In genomic region chr3:87413821-87414220, GRCh38 we compare ENCODE assay signal across 29 cellular contexts.
DNase-seq lines count a peak whose midpoint lies in the region; ATAC-seq, FAIRE-seq and TF ChIP-seq lines count a peak whose summit lies in the region.
"Had no signal": no experiment of that assay in that cellular context is flagged by ENCODE, and none has a peak within 500 bp of the region (broad histone marks: within the 10 kb centered on the region; RNA-seq: fewer than 3 reads in every experiment).

No MANE protein-coding gene starts in this region.

- FAIRE-seq in astrocyte (lab: Jason Lieb, UNC) = no peak
- FAIRE-seq: D721Med, GM12878, H1, HTR-8/SVneo, K562 had no signal

- no peak for ATAC-seq in GM21786 (IDR thresholded peaks at IDR 0.05; ENCODE audit: unreplicated experiment)
- ATAC-seq: GM12878, HCT116, K562 had no signal

- DNase-seq in GM23248 (peak; percentile 11), astrocyte (ENCODE audit: low read depth) (peak; percentile 78), fibroblast of the aortic adventitia (ENCODE audit: low read depth) (peak; percentile 28), MM.1S (no peak), SHP77 (lab: John Stamatoyannopoulos, UW) (no peak)
- no peak for DNase-seq in activated CD4-positive, alpha-beta T cell treated with anti-CD3 and anti-CD28 coated beads, Interleukin-2, amount 50 U/mL, for 4 hours
- DNase-seq: ACHN; CD4-positive, CD25-positive, alpha-beta regulatory T cell; Kasumi-1; MV-4-11; NCI-H1105 treated with DMSO at 0.1 percent for 48 hours; NCI-H146; NCI-H1930; NCI-H2107; NCI-H524; NCI-H774; NK-92 treated with Interleukin-12 subunit alpha and Interleukin-12 subunit beta, amount 100 ng/mL, for 24 hours; Right ventricle myocardium superior; RPMI8226 had no signal

- H3K36me3 Mint-ChIP-seq in astrocyte (ENCODE audit: low read depth, unreplicated experiment) = no peaks in the 10 kb centered on the region
- H3K36me3 Mint-ChIP-seq: CD4-positive, CD25-positive, alpha-beta regulatory T cell had no signal

- TF ChIP-seq CTCF in astrocyte (IDR thresholded peaks at IDR 0.05; ENCODE audit: insufficient read depth, low read depth, low read length) (no peak), fibroblast of the aortic adventitia (IDR thresholded peaks at IDR 0.05; ENCODE audit: insufficient read depth, low read length) (no peak), MM.1S (IDR thresholded peaks at IDR 0.05; ENCODE audit: low read length) (no peak)

- H3K27me3 Mint-ChIP-seq in astrocyte (ENCODE audit: low read depth, unreplicated experiment) = no peaks in the 10 kb centered on the region
- H3K27me3 Mint-ChIP-seq: CD4-positive, CD25-positive, alpha-beta regulatory T cell had no signal

- in situ Hi-C loops in GM23248 (cut with MboI) = no loop called here

- no peak overlapping the region for H3K4me3 Mint-ChIP-seq in astrocyte (ENCODE audit: unreplicated experiment)
- H3K4me3 Mint-ChIP-seq: CD4-positive, CD25-positive, alpha-beta regulatory T cell had no signal

- no peak overlapping the region for H3K27ac Mint-ChIP-seq in astrocyte (ENCODE audit: unreplicated experiment)
- H3K27ac Mint-ChIP-seq: CD4-positive, CD25-positive, alpha-beta regulatory T cell had no signal

- no peaks in the 10 kb centered on the region for H3K36me3 ChIP-seq in ACC112 (ENCODE audit: insufficient read depth, low read length)
- no peaks in the 10 kb centered on the region for H3K36me3 ChIP-seq in GM23248 (ENCODE audit: low read depth)
- no peaks in the 10 kb centered on the region for H3K36me3 ChIP-seq in astrocyte (ENCODE audit: insufficient read depth, low read length)
- no peaks in the 10 kb centered on the region for H3K36me3 ChIP-seq in MM.1S (replicated peaks; ENCODE audit: insufficient read depth, low read length)
- H3K36me3 ChIP-seq: BLaER1 had no signal

- H3K4me3 ChIP-seq in ACC112 (ENCODE audit: low read depth, low read length) (no peak overlapping the region), GM23248 (peak overlapping the region; percentile 25; the same call in 1 of the 2 replicates), astrocyte (ENCODE audit: insufficient read depth, low read depth, low read length) (no peak overlapping the region), fibroblast of the aortic adventitia (ENCODE audit: low read depth, low read length) (no peak overlapping the region), MM.1S (ENCODE audit: low read length) (no peak overlapping the region)
- H3K4me3 ChIP-seq: BLaER1, GM12878, K562 had no signal

- H3K79me2 ChIP-seq in ACC112 (ENCODE audit: control insufficient read depth, insufficient read depth, low read length, unreplicated experiment) (no peaks in the 10 kb centered on the region), GM23248 (ENCODE audit: insufficient read depth) (no peaks in the 10 kb centered on the region), astrocyte (ENCODE audit: insufficient read depth, low read length) (no peaks in the 10 kb centered on the region), MM.1S (ENCODE audit: low read length) (no peaks in the 10 kb centered on the region)

- H3K4me1 ChIP-seq in ACC112 (ENCODE audit: control insufficient read depth, insufficient read depth, low read length, unreplicated experiment) (peaks cover 6% of the 10 kb centered on the region), GM23248 (ENCODE audit: insufficient read depth) (peaks cover 32% of the 10 kb centered on the region), astrocyte (ENCODE audit: insufficient read depth, low read length) (peaks cover 3% of the 10 kb centered on the region), MM.1S (ENCODE audit: low read length) (no peaks in the 10 kb centered on the region)
- H3K4me1 ChIP-seq: BLaER1 had no signal

- H3K27me3 ChIP-seq in ACC112 (ENCODE audit: insufficient read depth, low read length) (no peaks in the 10 kb centered on the region), GM23248 (replicated peaks; ENCODE audit: insufficient read depth) (no peaks in the 10 kb centered on the region), astrocyte (ENCODE audit: insufficient read depth, low read length) (no peaks in the 10 kb centered on the region), MM.1S (replicated peaks; ENCODE audit: insufficient read depth, low read length) (no peaks in the 10 kb centered on the region)
- H3K27me3 ChIP-seq: BLaER1 had no signal

- WGBS in GM23248 (ENCODE audit: low coverage in 1 of 2, low lambda C conversion rate in 2 of 2, missing lambda C conversion rate in 2 of 2), 2 experiments = 4 to 12% methylated on average over 3 of the region's 3 CpGs

- no peaks in the 10 kb centered on the region for H4K20me1 ChIP-seq in GM23248 (ENCODE audit: insufficient read depth)
- no peaks in the 10 kb centered on the region for H4K20me1 ChIP-seq in astrocyte (ENCODE audit: insufficient read depth, low read length)
- no peaks in the 10 kb centered on the region for H4K20me1 ChIP-seq in MM.1S (ENCODE audit: insufficient read depth, low read length)
- H4K20me1 ChIP-seq: BLaER1 had no signal

- H3K9me3 ChIP-seq in GM23248 (ENCODE audit: low read depth) = no peaks in the 10 kb centered on the region
- no peaks in the 10 kb centered on the region for H3K9me3 ChIP-seq in astrocyte (ENCODE audit: insufficient read depth, low read depth, low read length)
- H3K9me3 ChIP-seq in MM.1S (replicated peaks; ENCODE audit: insufficient read depth, low read length) = no peaks in the 10 kb centered on the region
- H3K9me3 ChIP-seq: BLaER1 had no signal

- no peaks in the 10 kb centered on the region for H3K9me2 ChIP-seq in GM23248 (ENCODE audit: insufficient read depth)
- H3K9me2 ChIP-seq in MM.1S (replicated peaks; ENCODE audit: insufficient read depth, low read length) = no peaks in the 10 kb centered on the region

- H2AFZ ChIP-seq in ACC112 (ENCODE audit: low read length, unreplicated experiment) = peak overlapping the region; percentile 85
- H2AFZ ChIP-seq in GM23248 = peak overlapping the region; percentile 22; the same call in 1 of the 2 replicates
- H2AFZ ChIP-seq in astrocyte (ENCODE audit: low read depth, low read length) = no peak overlapping the region
- H2AFZ ChIP-seq in MM.1S (ENCODE audit: low read length) = no peak overlapping the region

- H3K9ac ChIP-seq in GM23248 (no peak overlapping the region), astrocyte (ENCODE audit: low read length) (no peak overlapping the region), MM.1S (ENCODE audit: low read length) (no peak overlapping the region)
- H3K9ac ChIP-seq: BLaER1 had no signal

- H3K9me3 Mint-ChIP-seq in astrocyte (ENCODE audit: unreplicated experiment) = no peaks in the 10 kb centered on the region

- peak overlapping the region; percentile 65 for H3K4me2 ChIP-seq in GM23248 (ENCODE audit: unreplicated experiment)
- peak overlapping the region; percentile 49 for H3K4me2 ChIP-seq in astrocyte (ENCODE audit: low read length)
- H3K4me2 ChIP-seq in MM.1S (ENCODE audit: low read depth, low read length) = no peak overlapping the region
- H3K4me2 ChIP-seq: BLaER1 had no signal

- H3F3A ChIP-seq in GM23248 (ENCODE audit: insufficient read depth) (peaks cover 10% of the 10 kb centered on the region; the same call in 1 of the 2 replicates), MM.1S (ENCODE audit: insufficient read depth, low read length) (no peaks in the 10 kb centered on the region)

- H3K4me1 Mint-ChIP-seq in astrocyte (ENCODE audit: low read depth, unreplicated experiment) = peaks cover 14% of the 10 kb centered on the region
- H3K4me1 Mint-ChIP-seq: CD4-positive, CD25-positive, alpha-beta regulatory T cell had no signal

- no peak overlapping the region for H3K27ac ChIP-seq in ACC112 (ENCODE audit: low read depth, low read length)
- H3K27ac ChIP-seq in GM23248 = no peak overlapping the region
- no peak overlapping the region for H3K27ac ChIP-seq in astrocyte (ENCODE audit: low read depth, low read length)
- H3K27ac ChIP-seq in MM.1S (ENCODE audit: low read length) = no peak overlapping the region
- H3K27ac ChIP-seq: 22Rv1, BLaER1 had no signal

Comparison
In these comparisons a context has a peak if more than half of its experiments do, and no peak if none do; other contexts are left out.
1. H2AFZ ChIP-seq: peak in ACC112 (single experiment) and GM23248 (single experiment); none in astrocyte (single experiment) and MM.1S (single experiment).
2. DNase-seq: peak in GM23248 (single experiment), astrocyte (single experiment) and fibroblast of the aortic adventitia (single experiment); none in activated CD4-positive, alpha-beta T cell treated with anti-CD3 and anti-CD28 coated beads, Interleukin-2, amount 50 U/mL, for 4 hours (0 of 2), MM.1S (single experiment) and SHP77 (0 of 2).